20 cellular contexts compared by ENCODE assay signal in genomic region chr20:48147326-48147725, GRCh38.
DNase-seq lines count a peak whose midpoint lies in the region; ATAC-seq and TF ChIP-seq lines count a peak whose summit lies in the region.
"Had no signal": no experiment of that assay in that cellular context is flagged by ENCODE, and none has a peak within 500 bp of the region (broad histone marks: within the 10 kb centered on the region; RNA-seq: fewer than 3 reads in every experiment).

No MANE protein-coding gene starts in this region.

- no peaks in the 10 kb centered on the region for H3K36me3 Mint-ChIP-seq in CD14-positive monocyte
- H3K36me3 Mint-ChIP-seq in nephron (ENCODE audit: low read depth) = no peaks in the 10 kb centered on the region
- H3K36me3 Mint-ChIP-seq in immature natural killer cell = no peaks in the 10 kb centered on the region
- H3K36me3 Mint-ChIP-seq: CD4-positive, CD25-positive, alpha-beta regulatory T cell; CD8-positive, alpha-beta T cell had no signal

- peak; percentile 20; the same call in 1 of the 3 replicates for ATAC-seq in RWPE2 (ENCODE audit: low read depth)
- ATAC-seq: A549; CD8-positive, alpha-beta T cell had no signal

- H3K27ac ChIP-seq in RWPE2 (ENCODE audit: poor library complexity, severe bottlenecking) (no peak overlapping the region), testis (no peak overlapping the region)
- H3K27ac ChIP-seq: A549 had no signal

- H3K36me3 ChIP-seq in RWPE2 (ENCODE audit: low read depth) = no peaks in the 10 kb centered on the region
- no peaks in the 10 kb centered on the region for H3K36me3 ChIP-seq in testis (ENCODE audit: low read depth, missing control alignments)
- H3K36me3 ChIP-seq: HAP-1 had no signal

- WGBS in testis, 2 donors = 38 to 49% methylated on average over 9 of the region's 9 CpGs

- DNase-seq in CD14-positive monocyte (ENCODE audit: low spot score) (peak; percentile 9), RWPE2 (ENCODE audit: low spot score) (no peak), testis (peak; percentile 53), cortex of kidney (lab: John Stamatoyannopoulos, UW) (no peak), activated gamma-delta T cell (lab: John Stamatoyannopoulos, UW) (no peak), immature natural killer cell (no peak)
- DNase-seq: 8988T; ACHN; AML-193; C1 segment of cervical spinal cord; Caco-2; CD4-positive, CD25-positive, alpha-beta regulatory T cell; CD8-positive, alpha-beta T cell; DMS153; DND-41; GOT3; HFFc6 had no signal

- H3K4me1 ChIP-seq in RWPE2 (ENCODE audit: insufficient read depth, poor library complexity, severe bottlenecking) (peaks cover 8% of the 10 kb centered on the region), testis (peaks cover 7% of the 10 kb centered on the region)
- H3K4me1 ChIP-seq: A549, Caco-2 had no signal

- peaks cover 0 to 3% (median 0%) of the 10 kb centered on the region in 7 donors for H3K9me3 Mint-ChIP-seq in CD14-positive monocyte
- H3K9me3 Mint-ChIP-seq in nephron = no peaks in the 10 kb centered on the region
- no peaks in the 10 kb centered on the region for H3K9me3 Mint-ChIP-seq in immature natural killer cell
- H3K9me3 Mint-ChIP-seq: CD4-positive, CD25-positive, alpha-beta regulatory T cell; CD8-positive, alpha-beta T cell had no signal

- H3K27me3 Mint-ChIP-seq in CD14-positive monocyte (ENCODE audit: low read depth in 3 of 3) (peaks cover 0 to 7% (median 1%) of the 10 kb centered on the region in 3 donors), nephron (ENCODE audit: low read depth) (peaks cover 38% of the 10 kb centered on the region), immature natural killer cell (ENCODE audit: low read depth in 3 of 3) (peaks cover 3 to 8% (median 5%) of the 10 kb centered on the region in 3 donors)

- H3K4me3 ChIP-seq in RWPE2 (ENCODE audit: severe bottlenecking) (no peak overlapping the region), testis (no peak overlapping the region)
- H3K4me3 ChIP-seq: A549, HAP-1 had no signal

- H3K27ac Mint-ChIP-seq in CD14-positive monocyte (no peak overlapping the region), nephron (peak overlapping the region in 2 of 3 experiments; percentile 8 to 22), immature natural killer cell (no peak overlapping the region)
- H3K27ac Mint-ChIP-seq: CD4-positive, CD25-positive, alpha-beta regulatory T cell; CD8-positive, alpha-beta T cell; HFFc6 had no signal

- H3K4me3 Mint-ChIP-seq in CD14-positive monocyte = no peak overlapping the region
- no peak overlapping the region for H3K4me3 Mint-ChIP-seq in nephron
- no peak overlapping the region for H3K4me3 Mint-ChIP-seq in immature natural killer cell
- H3K4me3 Mint-ChIP-seq: CD4-positive, CD25-positive, alpha-beta regulatory T cell; CD8-positive, alpha-beta T cell; HFFc6 had no signal

- TF ChIP-seq POLR2A in testis (IDR thresholded peaks at IDR 0.05) = no peak

- H3K27me3 ChIP-seq in RWPE2 (ENCODE audit: insufficient read depth, poor library complexity, severe bottlenecking) (no peaks in the 10 kb centered on the region), testis (no peaks in the 10 kb centered on the region)

- intact Hi-C loops in CD14-positive monocyte (cut with micrococcal nuclease) (no loop called here), testis (cut with DNase I; ENCODE audit: low total_unique reads) (no loop called here)

- TF ChIP-seq CTCF in CD14-positive monocyte (IDR thresholded peaks at IDR 0.05) (no peak), RWPE2 (IDR thresholded peaks at IDR 0.05; ENCODE audit: poor library complexity, severe bottlenecking) (no peak), nephron (IDR thresholded peaks at IDR 0.05; ENCODE audit: unreplicated experiment in 3 of 3) (no peak), testis (IDR thresholded peaks at IDR 0.05) (no peak)

- H3K9me3 ChIP-seq in RWPE2 (ENCODE audit: severe bottlenecking) (no peaks in the 10 kb centered on the region), testis (no peaks in the 10 kb centered on the region)
- H3K9me3 ChIP-seq: Caco-2, HAP-1 had no signal

- H3K4me1 Mint-ChIP-seq in CD14-positive monocyte (no peaks in the 10 kb centered on the region), nephron (peaks cover 37% of the 10 kb centered on the region), immature natural killer cell (no peaks in the 10 kb centered on the region)
- H3K4me1 Mint-ChIP-seq: CD4-positive, CD25-positive, alpha-beta regulatory T cell had no signal

Comparison
In these comparisons a context has a peak if more than half of its experiments do, and no peak if none do; other contexts are left out.
1. DNase-seq: peak in CD14-positive monocyte (single experiment) and testis (single experiment); none in RWPE2 (single experiment), cortex of kidney (single experiment), activated gamma-delta T cell (single experiment) and immature natural killer cell (0 of 3).
2. H3K27ac Mint-ChIP-seq: peak in nephron (2 of 3); none in CD14-positive monocyte (0 of 7) and immature natural killer cell (0 of 6).